ENCODE assay signal across 18 cellular contexts in the genomic region with DNA sequence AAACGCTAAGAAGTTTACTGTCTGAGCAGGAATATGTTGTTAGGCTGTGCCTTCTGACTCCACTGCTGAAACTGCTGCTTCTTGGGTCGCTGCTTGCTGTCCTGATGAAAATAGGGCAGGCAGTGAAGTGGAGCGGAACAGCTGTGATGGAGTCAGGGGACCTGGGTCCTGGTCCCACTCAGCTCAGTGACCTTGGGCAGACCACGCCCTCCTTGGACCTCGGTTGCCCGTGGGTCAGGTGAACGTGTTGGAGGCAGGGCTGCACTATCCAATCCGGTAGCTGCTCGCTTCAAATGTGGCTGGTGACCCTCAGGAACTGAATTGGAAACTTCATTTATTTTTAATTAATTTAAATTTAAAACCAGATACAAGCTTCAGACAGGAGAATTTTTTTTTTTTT. TPM values are rescaled to one million over a fixed set of nuclear protein-coding genes. Genes with fewer than 3 reads are reported as not detected.
DNase-seq lines count a peak whose midpoint lies in the region; ATAC-seq, FAIRE-seq and TF ChIP-seq lines count a peak whose summit lies in the region.
"Had no signal": no experiment of that assay in that cellular context is flagged by ENCODE, and none has a peak within 500 bp of the region (broad histone marks: within the 10 kb centered on the region; RNA-seq: fewer than 3 reads in every experiment).

No MANE protein-coding gene starts in this region.

- H3K4me1 ChIP-seq in BLaER1 (peaks cover 34% of the 10 kb centered on the region), H1 (replicated peaks in 1 of 4; ENCODE audit: control insufficient read depth in 3 of 4, insufficient read depth in 4 of 4, low read length in 3 of 4) (peaks cover 0 to 11% (median 2%) of the 10 kb centered on the region in 4 experiments; a peak in 2 of 7 replicates), pancreas (peaks cover 0 to 11% (median 7%) of the 10 kb centered on the region in 3 donors)
- H3K4me1 ChIP-seq in BLaER1 treated with 17β-estradiol and CSF1 and Interleukin-3, amounts not matched to agents 10 nM and 100 nM = peaks cover 8 to 40% (median 25%) of the 10 kb centered on the region in 10 experiments; a peak in 19 of 20 replicates
- H3K4me1 ChIP-seq: BE2C had no signal

- CTCF ChIA-PET in H1 (lab: Charles Lee; ENCODE audit: partially characterized antibody) = interaction anchor here (0.9 to 2.0 kb wide), 3 partner anchors 15 to 83 kb away, joined by 3 to 5 read pairs (median 5); no protein-coding TSS in a partner anchor

- intact Hi-C loops in pancreas (cut with DNase I) = no loop called here

- no peak overlapping the region for H3K23ac ChIP-seq in H1 (ENCODE audit: insufficient read length)

- H3K9me3 ChIP-seq in BLaER1 = no peaks in the 10 kb centered on the region
- peaks cover 0 to 6% (median 0%) of the 10 kb centered on the region in 11 experiments; a peak in 3 of 22 replicates for H3K9me3 ChIP-seq in BLaER1 treated with 17β-estradiol and CSF1 and Interleukin-3, amounts not matched to agents 10 nM and 100 nM (replicated peaks in 1 of 11)
- H3K9me3 ChIP-seq in H1 (ENCODE audit: insufficient read depth in 2 of 2, low read depth in 1 of 2, low read length in 1 of 2) = no peaks in the 10 kb centered on the region
- H3K9me3 ChIP-seq in pancreas = no peaks in the 10 kb centered on the region
- H3K9me3 ChIP-seq: BE2C had no signal

- POLR2A ChIA-PET in H1 (lab: Charles Lee; ENCODE audit: partially characterized antibody) = interaction anchor here (1.6 kb wide), 1 partner anchor 33 kb away, joined by 3 read pairs; no protein-coding TSS in a partner anchor

- H3K36me3 ChIP-seq in BLaER1 (no peaks in the 10 kb centered on the region), H1 (ENCODE audit: control insufficient read depth in 2 of 4, insufficient read depth in 4 of 4, low read length in 3 of 4) (no peaks in the 10 kb centered on the region), pancreas (no peaks in the 10 kb centered on the region)
- no peaks in the 10 kb centered on the region for H3K36me3 ChIP-seq in BLaER1 treated with 17β-estradiol and CSF1 and Interleukin-3, amounts not matched to agents 10 nM and 100 nM
- H3K36me3 ChIP-seq: BE2C had no signal

- TF ChIP-seq EP300 in H1 (IDR thresholded peaks at IDR 0.05; ENCODE audit: borderline replicate concordance in 1 of 2, low read depth in 2 of 2, low read length in 2 of 2) = no peak

- H3K56ac ChIP-seq in H1 (replicated peaks; ENCODE audit: insufficient read length, low read depth, low read length) = no peak overlapping the region

- no peak for TF ChIP-seq CTCF in H1 (IDR thresholded peaks at IDR 0.05; ENCODE audit: control extremely low read depth in 1 of 3, insufficient read depth in 1 of 3, low read depth in 1 of 3, low read length in 3 of 3)
- no peak for TF ChIP-seq CTCF in pancreas (IDR thresholded peaks at IDR 0.05)

- no peaks in the 10 kb centered on the region; the same call in 1 of the 2 replicates for H3K23me2 ChIP-seq in H1 (ENCODE audit: low read depth, low read length)

- 91% methylated on average over 9 of the region's 9 CpGs; no CpG with 5 or more reads in 1 of the 2 experiments for WGBS in H1 (ENCODE audit: extremely low coverage in 1 of 2, insufficient coverage in 1 of 2, insufficient read length in 1 of 2, insufficient replicate concordance in 2 of 2, low coverage in 1 of 2, low lambda C conversion rate in 2 of 2, missing lambda C conversion rate in 1 of 2), 2 experiments
- WGBS in pancreas, 2 donors = 37 to 44% methylated on average over 9 of the region's 9 CpGs

- H2BK12ac ChIP-seq in H1 (ENCODE audit: low read depth, low read length) = no peak overlapping the region

- H3K4me2 ChIP-seq in BLaER1 (peak overlapping the region; percentile 53), H1 (ENCODE audit: insufficient read depth in 1 of 2, low read depth in 2 of 2, low read length in 2 of 2) (no peak overlapping the region)
- peak overlapping the region in 7 of 11 experiments; percentile 7 to 69 (median 58); a peak in 12 of 22 replicates for H3K4me2 ChIP-seq in BLaER1 treated with 17β-estradiol and CSF1 and Interleukin-3, amounts not matched to agents 10 nM and 100 nM

- H2BK5ac ChIP-seq in H1 (ENCODE audit: low read depth, low read length) = no peak overlapping the region

- H2AFZ ChIP-seq in H1 (ENCODE audit: low read length) = no peak overlapping the region

- TF ChIP-seq RAD21 in H1 (IDR thresholded peaks at IDR 0.05 in 1 of 2, conservative IDR thresholded peaks at IDR 0.05 in 1 of 2; ENCODE audit: low read depth in 2 of 2, low read length in 2 of 2) = no peak

- peak; percentile 51 to 87 (median 75) for ATAC-seq in pancreas
- ATAC-seq in SK-N-SH treated with all-trans-retinoic acid at 6 μM for 48 hours = no peak

- no peak overlapping the region for H2BK120ac ChIP-seq in H1 (replicated peaks; ENCODE audit: low read depth, low read length)

- H3K4me3 ChIP-seq in BLaER1 (no peak overlapping the region), H1 (ENCODE audit: extremely low read depth in 1 of 4, insufficient read depth in 2 of 4, low read depth in 3 of 4, low read length in 4 of 4) (no peak overlapping the region), pancreas (no peak overlapping the region)
- H3K4me3 ChIP-seq in BLaER1 treated with 17β-estradiol and CSF1 and Interleukin-3, amounts not matched to agents 10 nM and 100 nM = no peak overlapping the region

- H4K20me1 ChIP-seq in BLaER1 = no peaks in the 10 kb centered on the region
- H4K20me1 ChIP-seq in BLaER1 treated with 17β-estradiol and CSF1 and Interleukin-3, amounts not matched to agents 10 nM and 100 nM = no peaks in the 10 kb centered on the region
- no peaks in the 10 kb centered on the region for H4K20me1 ChIP-seq in H1 (replicated peaks in 1 of 2; ENCODE audit: control insufficient read depth in 1 of 2, insufficient read depth in 2 of 2, low read length in 2 of 2)

- no peak for DNase-seq in H1 (ENCODE audit: low read depth in 1 of 2, low spot score in 2 of 2)
- peak in 5 of 6 donors; percentile 48 to 71 (median 64) for DNase-seq in pancreas
- no peak for DNase-seq in NCI-H345 treated with DMSO at 0.1 percent for 48 hours (lab: John Stamatoyannopoulos, UW; ENCODE audit: unreplicated experiment)
- DNase-seq in inferior parietal cortex (ENCODE audit: extremely low spot score) = no peak
- no peak for DNase-seq in stimulated activated CD4-positive, alpha-beta T cell treated with anti-CD3 and anti-CD28 coated beads, Interleukin-4, amount 100 ng/mL, for 24 hours
- DNase-seq: ACHN; BE2C; Calu3; CD4-positive, alpha-beta memory T cell; DMS79 treated with DMSO at 0.1 percent for 48 hours; GF-D8; GOT3; H9 had no signal

- H2BK20ac ChIP-seq in H1 (ENCODE audit: low read length) = no peak overlapping the region

- H4K91ac ChIP-seq in H1 (replicated peaks; ENCODE audit: insufficient read length, low read length) = no peak overlapping the region

- no peak overlapping the region for H4K5ac ChIP-seq in H1 (ENCODE audit: insufficient read length, low read depth, low read length)

- H3K27me3 ChIP-seq in BLaER1 (no peaks in the 10 kb centered on the region), H1 (replicated peaks in 1 of 4; ENCODE audit: control insufficient read depth in 3 of 4, extremely low read depth in 1 of 4, insufficient read depth in 3 of 4, low read length in 3 of 4) (no peaks in the 10 kb centered on the region), pancreas (no peaks in the 10 kb centered on the region)
- H3K27me3 ChIP-seq in BLaER1 treated with 17β-estradiol and CSF1 and Interleukin-3, amounts not matched to agents 10 nM and 100 nM = no peaks in the 10 kb centered on the region
- H3K27me3 ChIP-seq: BE2C had no signal

- H3K18ac ChIP-seq in H1 (ENCODE audit: extremely low read depth, low read length) = no peak overlapping the region

- H3K9ac ChIP-seq in BLaER1 (no peak overlapping the region), H1 (replicated peaks in 1 of 4; ENCODE audit: extremely low read depth in 1 of 4, low read depth in 3 of 4, low read length in 3 of 4) (no peak overlapping the region)
- no peak overlapping the region for H3K9ac ChIP-seq in BLaER1 treated with 17β-estradiol and CSF1 and Interleukin-3, amounts not matched to agents 10 nM and 100 nM

- no peak overlapping the region for H4K8ac ChIP-seq in H1 (ENCODE audit: extremely low read depth, insufficient read depth, low read length)

- 0 out of 2 replicates have a peak overlapping the region, but pooled peaks have one; percentile 17 for H2AK5ac ChIP-seq in H1 (ENCODE audit: low read depth, low read length)

- H3K27ac ChIP-seq in BLaER1 (no peak overlapping the region), H1 (ENCODE audit: low read depth, low read length) (no peak overlapping the region), pancreas (peak overlapping the region in 3 of 4 donors; percentile 41 to 58 (median 46))
- no peak overlapping the region for H3K27ac ChIP-seq in BLaER1 treated with 17β-estradiol and CSF1 and Interleukin-3, amounts not matched to agents 10 nM and 100 nM

- no peak overlapping the region for H3K14ac ChIP-seq in H1 (ENCODE audit: insufficient read length)

- no peak overlapping the region for H3K4ac ChIP-seq in H1 (replicated peaks; ENCODE audit: insufficient read length, low read depth, low read length)

- TF ChIP-seq POLR2A in H1 (IDR thresholded peaks at IDR 0.05; ENCODE audit: control extremely low read depth in 1 of 2, low read depth in 2 of 2, low read length in 2 of 2) = no peak

- no peaks in the 10 kb centered on the region for H3K79me2 ChIP-seq in H1 (ENCODE audit: control insufficient read depth in 1 of 2, insufficient read depth in 2 of 2, low read length in 2 of 2)

- no peak for FAIRE-seq in H1 (lab: Jason Lieb, UNC)
- no peak for FAIRE-seq in pancreas (lab: Jason Lieb, UNC)
- FAIRE-seq: A204.1, HTR-8/SVneo had no signal

- no peaks in the 10 kb centered on the region for H3K79me1 ChIP-seq in H1 (ENCODE audit: low read depth, low read length)

- H2BK15ac ChIP-seq in H1 (ENCODE audit: low read length) = no peak overlapping the region

TF ChIP-seq in H1, 55 proteins besides CTCF, POLR2A, EP300 and RAD21 (continues in another document):
- TF ChIP-seq RNF2 (IDR thresholded peaks at IDR 0.05; ENCODE audit: borderline replicate concordance, low read depth, low read length, missing control alignments, poor library complexity, severe bottlenecking) = no peak

TF ChIP-seq in SK-N-SH treated with all-trans-retinoic acid at 6 μM for 48 hours, 23 proteins besides CTCF, POLR2A, EP300 and RAD21:
- no peak for TF ChIP-seq BACH2 (CRISPR knock-in tag; IDR thresholded peaks at IDR 0.05; ENCODE audit: borderline replicate concordance)
- TF ChIP-seq ZNF565 (CRISPR knock-in tag; conservative IDR thresholded peaks at IDR 0.05; ENCODE audit: low read depth) = no peak

RNA-seq across cellular contexts. Expression of a gene that starts 33.5 kb away (rescaled TPM):
- total RNA-seq in H1 (2021; fragmentation: NEBNext Ultra II Directional; extraction: Animal tissue kit (Norgen Biotek cat#: 25700)) = 8.7 and 10.4 TPM in 2 replicates
- 6.6 and 13.7 TPM in 2 replicates for polyA plus RNA-seq in H1 (2011; rRNA removed)
- 5.2 TPM for polyA plus RNA-seq in H1 (2011; cell fraction: cytosol; rRNA removed)
- 8.2 TPM for polyA plus RNA-seq in H1 (2011; cell fraction: nucleus; rRNA removed)
- 4.2 to 6.0 TPM (median 5.4 TPM) in 4 replicates for polyA plus RNA-seq in H1 (2012, experiment 1 of 2)
- 5.2 TPM for polyA plus RNA-seq in H1 (2012, experiment 2 of 2)
- polyA plus RNA-seq in H1 (2013, experiment 1 of 2) = 3.5 TPM
- 3.6 TPM for polyA plus RNA-seq in H1 (2013, experiment 2 of 2)
- polyA minus RNA-seq in H1 (2011; rRNA and poly(A)+ RNA removed) = 4.0 and 4.8 TPM in 2 replicates
- 4.8 TPM for polyA minus RNA-seq in H1 (2011; cell fraction: cytosol; rRNA and poly(A)+ RNA removed)
- 2.6 TPM for polyA minus RNA-seq in H1 (2011; cell fraction: nucleus; rRNA and poly(A)+ RNA removed)
- 10 to 100 TPM; 23.0 to 38.4 (median 26.4) TPM for total RNA-seq in pancreas
- 10 to 100 TPM; 13.9 to 14.0 TPM for polyA plus RNA-seq in pancreas

Comparison
In these comparisons a context has a peak if more than half of its experiments do, and no peak if none do; other contexts are left out.
1. H3K27ac ChIP-seq: peak in pancreas (3 of 4); none in BLaER1 (single experiment), BLaER1 treated with 17β-estradiol and CSF1 and Interleukin-3, amounts not matched to agents 10 nM and 100 nM (0 of 11) and H1 (single experiment).
2. H3K4me2 ChIP-seq: peak in BLaER1 (single experiment) and BLaER1 treated with 17β-estradiol and CSF1 and Interleukin-3, amounts not matched to agents 10 nM and 100 nM (7 of 11); none in H1 (0 of 2).
3. DNase-seq: peak in pancreas (5 of 6); none in H1 (0 of 2), NCI-H345 treated with DMSO at 0.1 percent for 48 hours (single experiment), inferior parietal cortex (single experiment) and stimulated activated CD4-positive, alpha-beta T cell treated with anti-CD3 and anti-CD28 coated beads, Interleukin-4, amount 100 ng/mL, for 24 hours (single experiment).